Comparison of ENCODE assay signal across 9 cellular contexts in the genomic region with DNA sequence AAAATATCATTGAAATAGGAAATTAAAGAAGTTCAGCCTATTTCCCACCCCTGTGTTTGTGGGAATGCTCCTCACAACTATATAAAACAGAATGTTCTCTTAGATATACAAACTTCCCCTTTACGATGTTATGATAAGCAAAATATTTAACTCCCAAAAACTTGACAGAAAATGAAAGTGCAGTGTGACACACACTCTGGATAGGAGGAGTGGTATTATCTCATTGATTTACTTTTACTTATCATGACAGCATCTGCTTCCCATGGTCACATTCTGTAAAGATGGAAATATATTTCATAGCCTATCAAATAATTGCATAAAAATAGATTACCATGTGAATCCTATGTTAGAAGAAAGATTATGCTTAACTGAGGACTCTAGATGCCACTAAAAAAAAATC.
DNase-seq lines count a peak whose midpoint lies in the region; ATAC-seq, FAIRE-seq and TF ChIP-seq lines count a peak whose summit lies in the region.
"Had no signal": no experiment of that assay in that cellular context is flagged by ENCODE, and none has a peak within 500 bp of the region (broad histone marks: within the 10 kb centered on the region; RNA-seq: fewer than 3 reads in every experiment).

No MANE protein-coding gene starts in this region.

- TF ChIP-seq CTCF in PC-9 (conservative IDR thresholded peaks at IDR 0.05) (no peak), psoas muscle (IDR thresholded peaks at IDR 0.05) (no peak)

- no peaks in the 10 kb centered on the region for H3K27me3 Mint-ChIP-seq in dendritic cell treated with granulocyte-macrophage colony-stimulating factor and Interleukin-4, amounts not matched to agents 40 ng/mL and 50 ng/mL, for 4 days

- H3K36me3 ChIP-seq in PC-9 (ENCODE audit: low read depth) (no peaks in the 10 kb centered on the region), psoas muscle (ENCODE audit: insufficient read depth in 1 of 2, low read depth in 1 of 2) (no peaks in the 10 kb centered on the region)

- POLR2A ChIA-PET in PC-9 (lab: Charles Lee; ENCODE audit: unreplicated experiment): interaction anchor here (0.8 kb wide), 1 partner anchor 730 kb away, joined by 3 read pairs; no protein-coding TSS in a partner anchor

- peak overlapping the region; percentile 50 for H3K4me2 ChIP-seq in PC-9

- H3K9me3 ChIP-seq in PC-9 (ENCODE audit: insufficient read depth, low read depth) (no peaks in the 10 kb centered on the region), psoas muscle (no peaks in the 10 kb centered on the region)

- H3K27me3 ChIP-seq in PC-9 (ENCODE audit: insufficient read depth, low read depth) (no peaks in the 10 kb centered on the region), psoas muscle (ENCODE audit: insufficient read depth in 3 of 3, low read length in 2 of 3) (no peaks in the 10 kb centered on the region)

- H3K79me2 ChIP-seq in PC-9 (ENCODE audit: low read depth): no peaks in the 10 kb centered on the region

- BruUV-seq in PC-9 (replicated peaks; lab: Mats Ljungman, UMichigan): no TSS peak

- H3K4me1 ChIP-seq in PC-9 (replicated peaks; ENCODE audit: insufficient read depth): peaks cover 34% of the 10 kb centered on the region
- H3K4me1 ChIP-seq in psoas muscle: no peaks in the 10 kb centered on the region

- no peak for TF ChIP-seq POLR2A in H54 (IDR thresholded peaks at IDR 0.05; ENCODE audit: low read depth, low read length)

- H3K4me3 Mint-ChIP-seq in dendritic cell treated with granulocyte-macrophage colony-stimulating factor and Interleukin-4, amounts not matched to agents 40 ng/mL and 50 ng/mL, for 4 days: peak overlapping the region; percentile 40

- H3K36me3 Mint-ChIP-seq in dendritic cell treated with granulocyte-macrophage colony-stimulating factor and Interleukin-4, amounts not matched to agents 40 ng/mL and 50 ng/mL, for 4 days (ENCODE audit: low read depth): no peaks in the 10 kb centered on the region

- no peak for DNase-seq in H54 (ENCODE audit: insufficient read length, low spot score)
- no peak for DNase-seq in PC-9
- DNase-seq in sciatic nerve (ENCODE audit: low spot score): no peak
- DNase-seq in posterior vena cava (ENCODE audit: low spot score): no peak
- no peak for DNase-seq in psoas muscle
- DNase-seq: NCI-H526 treated with DMSO at 0.1 percent for 48 hours had no signal

- peaks cover 38% of the 10 kb centered on the region for H3K4me1 Mint-ChIP-seq in dendritic cell treated with granulocyte-macrophage colony-stimulating factor and Interleukin-4, amounts not matched to agents 40 ng/mL and 50 ng/mL, for 4 days (ENCODE audit: low read depth)

- WGBS in psoas muscle, 3 donors: 56 to 77% (median 75%) methylated on average over 1 of the region's 1 CpG

- CTCF ChIA-PET in PC-9 (lab: Charles Lee): no interaction called here

- H4K20me1 ChIP-seq in PC-9 (ENCODE audit: insufficient read depth): no peaks in the 10 kb centered on the region

- H3K27ac ChIP-seq in PC-9: peak overlapping the region; percentile 86
- no peak overlapping the region for H3K27ac ChIP-seq in psoas muscle

- H3K4me3 ChIP-seq in PC-9: no peak overlapping the region
- H3K4me3 ChIP-seq in psoas muscle: no peak overlapping the region

- intact Hi-C loops in PC-9 (cut with micrococcal nuclease; ENCODE audit: unreplicated experiment): loop anchor here (1.0 kb wide), 1 partner anchor 24 kb away; no protein-coding TSS in a partner anchor
- intact Hi-C loops in dendritic cell treated with granulocyte-macrophage colony-stimulating factor and Interleukin-4, amounts not matched to agents 40 ng/mL and 50 ng/mL, for 4 days (cut with micrococcal nuclease): loop anchor here (1.0 kb wide), 1 partner anchor 26 kb away; no protein-coding TSS in a partner anchor
- intact Hi-C loops in sciatic nerve (cut with DNase I): no loop called here
- intact Hi-C loops in posterior vena cava (cut with DNase I): no loop called here
- intact Hi-C loops in psoas muscle (cut with DNase I): no loop called here

- H3F3A ChIP-seq in PC-9 (ENCODE audit: insufficient read depth, low read depth): peaks cover 11% of the 10 kb centered on the region; the same call in 1 of the 2 replicates

- H3K9me3 Mint-ChIP-seq in dendritic cell treated with granulocyte-macrophage colony-stimulating factor and Interleukin-4, amounts not matched to agents 40 ng/mL and 50 ng/mL, for 4 days: no peaks in the 10 kb centered on the region

- FAIRE-seq in H54 (lab: Jason Lieb, UNC): peak; percentile 75

- peak overlapping the region; percentile 89 for H3K27ac Mint-ChIP-seq in dendritic cell treated with granulocyte-macrophage colony-stimulating factor and Interleukin-4, amounts not matched to agents 40 ng/mL and 50 ng/mL, for 4 days

- ATAC-seq in sciatic nerve (peak; percentile 13), HG03442 (IDR thresholded peaks at IDR 0.05; ENCODE audit: unreplicated experiment) (no peak), psoas muscle (no peak)
- no peak for ATAC-seq in activated CD4-positive, CD25-positive, alpha-beta regulatory T cell treated with anti-CD3 and anti-CD28 coated beads, Interleukin-2, amount 50 U/mL, for 24 hours

- H2AFZ ChIP-seq in PC-9: 0 out of 2 replicates have a peak overlapping the region, but pooled peaks have one; percentile 45

- H3K9me2 ChIP-seq in PC-9 (ENCODE audit: insufficient read depth): no peaks in the 10 kb centered on the region

Comparison
In these comparisons a context has a peak if more than half of its experiments do, and no peak if none do; other contexts are left out.
1. intact Hi-C loops: an anchor here in PC-9 (1.0 kb wide) and dendritic cell treated with granulocyte-macrophage colony-stimulating factor and Interleukin-4, amounts not matched to agents 40 ng/mL and 50 ng/mL, for 4 days (1.0 kb wide); none called in sciatic nerve, posterior vena cava and psoas muscle.